8 cellular contexts compared by ENCODE assay signal in the genomic region with DNA sequence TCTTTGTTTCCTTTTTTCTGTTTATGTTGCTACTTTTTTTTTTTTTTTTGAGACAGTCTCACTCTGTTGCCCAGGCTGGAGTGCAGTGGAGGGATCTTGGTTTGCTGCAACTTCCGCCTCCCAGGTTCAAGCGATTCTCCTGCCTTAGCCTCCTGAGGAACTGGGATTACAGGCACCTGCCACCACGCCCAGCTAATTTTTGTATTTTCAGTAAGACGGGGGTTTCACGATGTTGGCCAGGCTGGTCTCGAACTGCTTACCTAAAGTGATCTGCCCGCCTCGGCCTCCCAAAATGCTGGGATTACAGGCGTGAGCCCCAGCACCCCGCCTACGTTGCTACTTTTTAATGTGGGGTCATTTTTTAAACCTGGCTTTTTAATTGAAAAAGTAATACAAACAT. TPM values are rescaled to one million over a fixed set of nuclear protein-coding genes. Genes with fewer than 3 reads are reported as not detected.
DNase-seq lines count a peak whose midpoint lies in the region; FAIRE-seq and TF ChIP-seq lines count a peak whose summit lies in the region.
"Not testable (repeated sequence)": the region's sequence is repeated elsewhere in the genome, so short reads cannot be mapped to it uniquely, and the experiment has no call there.

No MANE protein-coding gene starts in this region.

- H4K20me1 ChIP-seq in keratinocyte (ENCODE audit: control insufficient read depth, extremely low read depth, insufficient read depth, low read length) = not testable (repeated sequence)

- H3K4me3 Mint-ChIP-seq in activated naive CD8-positive, alpha-beta T cell treated with anti-CD3 and anti-CD28 coated beads for 36 hours = peak overlapping the region; percentile 98

- not testable (repeated sequence) for H2AFZ ChIP-seq in keratinocyte (ENCODE audit: control insufficient read depth, low read length)
- H2AFZ ChIP-seq in neuron (ENCODE audit: low read depth, low read length) = peak overlapping the region; percentile 93

- H3K36me3 ChIP-seq in BE2C; SK-N-MC (ENCODE audit: insufficient read depth, low read length); endocrine pancreas (ENCODE audit: control insufficient read depth, insufficient read depth, low read length); keratinocyte (ENCODE audit: control insufficient read depth in 2 of 2, extremely low read depth in 1 of 2, insufficient read depth in 2 of 2, low read length in 2 of 2); neuron (ENCODE audit: insufficient read depth, low read length); stomach smooth muscle (ENCODE audit: control insufficient read depth in 2 of 2, insufficient read depth in 2 of 2, low read length in 2 of 2): not testable (repeated sequence)

- H3K79me2 ChIP-seq in keratinocyte (ENCODE audit: control insufficient read depth, insufficient read depth, low read length) = peaks cover 57% of the 10 kb centered on the region

- dilution Hi-C loops in keratinocyte (cut with MboI; ENCODE audit: extremely low pct_ligation_motif_present, low sequenced_read_pairs) = not testable (repeated sequence)

- H3K27me3 ChIP-seq in BE2C; endocrine pancreas (ENCODE audit: control insufficient read depth, insufficient read depth, low read length); keratinocyte (ENCODE audit: control insufficient read depth, extremely low read depth, insufficient read depth, low read length); neuron (ENCODE audit: insufficient read depth, low read length); stomach smooth muscle (ENCODE audit: control insufficient read depth in 1 of 2, insufficient read depth in 2 of 2, low read length in 2 of 2): not testable (repeated sequence)

- peak overlapping the region; percentile 100 for H3K27ac ChIP-seq in SK-N-MC
- H3K27ac ChIP-seq in keratinocyte (ENCODE audit: control insufficient read depth, insufficient read depth, low read length) = peak overlapping the region; percentile 38
- peak overlapping the region; percentile 86 for H3K27ac ChIP-seq in stomach smooth muscle (ENCODE audit: low read length)

- H3K9me3 Mint-ChIP-seq in activated naive CD8-positive, alpha-beta T cell treated with anti-CD3 and anti-CD28 coated beads for 36 hours = not testable (repeated sequence)

- not testable (repeated sequence) for H3K4me1 ChIP-seq in BE2C; endocrine pancreas (ENCODE audit: control insufficient read depth, insufficient read depth, low read length)
- H3K4me1 ChIP-seq in keratinocyte (ENCODE audit: control insufficient read depth, extremely low read depth, insufficient read depth, low read length) (peaks cover 25% of the 10 kb centered on the region), neuron (ENCODE audit: insufficient read depth, low read length) (peaks cover 16% of the 10 kb centered on the region), stomach smooth muscle (ENCODE audit: control insufficient read depth, insufficient read depth, low read length) (peaks cover 10% of the 10 kb centered on the region)

- peaks cover 18% of the 10 kb centered on the region for H3K36me3 Mint-ChIP-seq in activated naive CD8-positive, alpha-beta T cell treated with anti-CD3 and anti-CD28 coated beads for 36 hours

- H3K9me1 ChIP-seq in keratinocyte (ENCODE audit: control insufficient read depth, extremely low read depth, insufficient read depth, low read length) = not testable (repeated sequence)

- peak overlapping the region; percentile 98 for H3K27ac Mint-ChIP-seq in activated naive CD8-positive, alpha-beta T cell treated with anti-CD3 and anti-CD28 coated beads for 36 hours

- not testable (repeated sequence) for H3K27me3 Mint-ChIP-seq in activated naive CD8-positive, alpha-beta T cell treated with anti-CD3 and anti-CD28 coated beads for 36 hours

- peak overlapping the region; percentile 82 for H3K4me2 ChIP-seq in keratinocyte (ENCODE audit: control insufficient read depth, extremely low read depth, insufficient read depth, low read depth, low read length)

- DNase-seq in BE2C; HFF-Myc (ENCODE audit: extremely low read depth, low read depth); SK-N-MC (ENCODE audit: low read depth, low spot score); keratinocyte (ENCODE audit: low read depth, low spot score): not testable (repeated sequence)
- DNase-seq in activated naive CD8-positive, alpha-beta T cell treated with anti-CD3 and anti-CD28 coated beads for 36 hours = peak; percentile 19

- not testable (repeated sequence) for H3K9me3 ChIP-seq in BE2C; SK-N-MC (ENCODE audit: low read depth, low read length); endocrine pancreas (ENCODE audit: control insufficient read depth, low read length); keratinocyte (ENCODE audit: control insufficient read depth, low read depth, low read length); neuron (ENCODE audit: low read length); stomach smooth muscle (ENCODE audit: control insufficient read depth in 2 of 2, low read length in 2 of 2)

- TF ChIP-seq CTCF in BE2C (IDR thresholded peaks at IDR 0.05; ENCODE audit: low read depth, low read length); HFF-Myc (IDR thresholded peaks at IDR 0.05; ENCODE audit: low read depth, low read length, missing control alignments); keratinocyte (optimal IDR thresholded peaks at IDR 0.05 in 1 of 3, IDR thresholded peaks at IDR 0.05 in 1 of 3, conservative IDR thresholded peaks at IDR 0.05 in 1 of 3; ENCODE audit: extremely low read depth in 1 of 3, insufficient read depth in 2 of 3, low read length in 3 of 3): not testable (repeated sequence)

- H3K4me3 ChIP-seq in BE2C (ENCODE audit: low read depth, low read length) (peak overlapping the region; percentile 70), HFF-Myc (replicated peaks; ENCODE audit: low read depth, low read length) (peak overlapping the region; percentile 76), SK-N-MC (peak overlapping the region; percentile 100), endocrine pancreas (ENCODE audit: control insufficient read depth, insufficient read depth, low read length) (peak overlapping the region; percentile 90), keratinocyte (ENCODE audit: control insufficient read depth in 2 of 3, extremely low read depth in 1 of 3, insufficient read depth in 2 of 3, low read depth in 1 of 3, low read length in 3 of 3) (peak overlapping the region; percentile 85 to 92 (median 91)), neuron (ENCODE audit: low read length) (peak overlapping the region; percentile 85), stomach smooth muscle (ENCODE audit: low read length in 2 of 2) (peak overlapping the region; percentile 86 to 91)

- H3K4me1 Mint-ChIP-seq in activated naive CD8-positive, alpha-beta T cell treated with anti-CD3 and anti-CD28 coated beads for 36 hours = peaks cover 50% of the 10 kb centered on the region

- not testable (repeated sequence) for FAIRE-seq in keratinocyte (lab: Jason Lieb, UNC)

- H3K9ac ChIP-seq in SK-N-MC (ENCODE audit: insufficient read length) (peak overlapping the region; percentile 98), endocrine pancreas (ENCODE audit: control insufficient read depth, insufficient read depth, low read length) (peak overlapping the region; percentile 45), keratinocyte (ENCODE audit: control insufficient read depth, extremely low read depth, insufficient read depth, low read length) (peak overlapping the region; percentile 79), stomach smooth muscle (ENCODE audit: low read length in 2 of 2) (peak overlapping the region; percentile 68 to 84)

RNA-seq across cellular contexts. Expression of gene RIC1, which starts 1.2 kb away (rescaled TPM):
- 10.2 TPM for polyA plus RNA-seq in BE2C (2012; ENCODE audit: insufficient read depth, insufficient read length, low read depth)
- total RNA-seq in activated naive CD8-positive, alpha-beta T cell treated with anti-CD3 and anti-CD28 coated beads for 36 hours = 10 to 100 TPM; 15.2 TPM
- 17.2 to 20.5 TPM (median 19.6 TPM) in 3 replicates for polyA plus RNA-seq in keratinocyte
- polyA plus RNA-seq in keratinocyte (2011; ENCODE audit: low read depth) = 7.2 TPM
- 7.8 and 16.1 TPM in 2 replicates for polyA plus RNA-seq in keratinocyte (2011; cell fraction: cytosol; rRNA removed)
- 33.6 and 39.6 TPM in 2 replicates for polyA plus RNA-seq in keratinocyte (2011; cell fraction: nucleus; rRNA removed)
- 8.9 and 11.0 TPM in 2 replicates for polyA plus RNA-seq in keratinocyte (2012; ENCODE audit: low replicate concordance)
- 22.7 to 62.7 TPM (median 42.9 TPM) in 3 replicates for polyA minus RNA-seq in keratinocyte
- polyA minus RNA-seq in keratinocyte (2011; cell fraction: cytosol; rRNA and poly(A)+ RNA removed) = 13.0 TPM
- 46.8 and 96.8 TPM in 2 replicates for polyA minus RNA-seq in keratinocyte (2011; cell fraction: nucleus; rRNA and poly(A)+ RNA removed)

Comparison
In these comparisons a context has a peak if more than half of its experiments do, and no peak if none do; other contexts are left out.
1. H3K27ac ChIP-seq: peak in every context shown above with its lines; median percentile 100 in SK-N-MC; 86 in stomach smooth muscle; 38 in keratinocyte.
2. H3K9ac ChIP-seq: peak in every context shown above with its lines; median percentile 98 in SK-N-MC; 79 in keratinocyte; 76 in stomach smooth muscle; 45 in endocrine pancreas.